In genomic region chr20:19735446-19735845, GRCh38 we compare ENCODE assay signal across 8 cellular contexts. TPM values are rescaled to one million over a fixed set of nuclear protein-coding genes. Genes with fewer than 3 reads are reported as not detected.
DNase-seq lines count a peak whose midpoint lies in the region; ATAC-seq and TF ChIP-seq lines count a peak whose summit lies in the region.

No MANE protein-coding gene starts in this region.

- H3K27me3 ChIP-seq in mammary epithelial cell (ENCODE audit: insufficient read depth, low read length) (no peaks in the 10 kb centered on the region), kidney epithelial cell (ENCODE audit: control insufficient read depth, insufficient read depth, low read length) (no peaks in the 10 kb centered on the region), stomach (no peaks in the 10 kb centered on the region)

- BruUV-seq in mammary epithelial cell (replicated peaks; lab: Mats Ljungman, UMichigan) = no TSS peak

- TF ChIP-seq EP300 in stomach (IDR thresholded peaks at IDR 0.05) = no peak

- H3K4me1 ChIP-seq in mammary epithelial cell (ENCODE audit: insufficient read depth, low read length) = peaks cover 26% of the 10 kb centered on the region
- peaks cover 7 to 35% (median 20%) of the 10 kb centered on the region in 4 donors for H3K4me1 ChIP-seq in stomach

- H3K36me3 ChIP-seq in mammary epithelial cell (ENCODE audit: insufficient read depth, low read length) (no peaks in the 10 kb centered on the region), kidney epithelial cell (ENCODE audit: control insufficient read depth, insufficient read depth, low read length) (no peaks in the 10 kb centered on the region), stomach (no peaks in the 10 kb centered on the region)

- no peaks in the 10 kb centered on the region for H3K79me2 ChIP-seq in mammary epithelial cell (ENCODE audit: insufficient read depth, low read length)

- peak overlapping the region; percentile 73 for H3K9ac ChIP-seq in mammary epithelial cell (ENCODE audit: insufficient read depth, low read length)

- WGBS in mammary epithelial cell (ENCODE audit: low coverage, missing lambda C conversion rate) = 2% methylated on average over 6 of the region's 6 CpGs
- 3 to 33% (median 8%) methylated on average over 6 of the region's 6 CpGs for WGBS in stomach, 5 donors

- H3K4me2 ChIP-seq in mammary epithelial cell (ENCODE audit: insufficient read depth, low read depth, low read length) = peak overlapping the region; percentile 6

- no peaks in the 10 kb centered on the region for H3K9me3 ChIP-seq in mammary epithelial cell (replicated peaks; ENCODE audit: insufficient read depth, low read length)
- no peaks in the 10 kb centered on the region for H3K9me3 ChIP-seq in stomach

- CTCF ChIA-PET in mammary epithelial cell (lab: Charles Lee; ENCODE audit: low non-redundant PET) = interaction anchor here (0.6 kb wide), 1 partner anchor 80 kb away, joined by 3 read pairs; no protein-coding TSS in a partner anchor

- H3K4me3 ChIP-seq in mammary epithelial cell (replicated peaks in 1 of 3; ENCODE audit: insufficient read depth in 1 of 3, low read depth in 2 of 3, low read length in 3 of 3) (no peak overlapping the region), kidney epithelial cell (ENCODE audit: low read depth, low read length) (no peak overlapping the region), stomach (no peak overlapping the region)

- no peaks in the 10 kb centered on the region for H4K20me1 ChIP-seq in mammary epithelial cell (ENCODE audit: insufficient read depth, low read length)

- no peak for ATAC-seq in HG03159 (IDR thresholded peaks at IDR 0.05; ENCODE audit: unreplicated experiment)

- H3K27ac ChIP-seq in mammary epithelial cell (ENCODE audit: insufficient read depth, low read depth, low read length) (peak overlapping the region; percentile 90), stomach (peak overlapping the region; percentile 54 to 86 (median 71))

- in situ Hi-C loops in mammary epithelial cell (cut with MboI; ENCODE audit: low sequenced_read_pairs in 2 of 2) = no loop called here

- no peak for TF ChIP-seq CTCF in mammary epithelial cell (conservative IDR thresholded peaks at IDR 0.05 in 1 of 2, IDR thresholded peaks at IDR 0.05 in 1 of 2; ENCODE audit: extremely low read depth in 1 of 2, insufficient read depth in 1 of 2, low read depth in 1 of 2, low read length in 2 of 2)
- TF ChIP-seq CTCF in kidney epithelial cell (IDR thresholded peaks at IDR 0.05; ENCODE audit: insufficient read depth, low read length, poor library complexity, severe bottlenecking) = no peak
- TF ChIP-seq CTCF in stomach (IDR thresholded peaks at IDR 0.05) = no peak

- TF ChIP-seq POLR2A in stomach (IDR thresholded peaks at IDR 0.05) = no peak

- intact Hi-C loops in mammary epithelial cell (cut with micrococcal nuclease) = loop anchor here (2.0 kb wide), 1 partner anchor 43 kb away; no protein-coding TSS in a partner anchor
- intact Hi-C loops in stomach (cut with DNase I; ENCODE audit: low total_unique reads) = no loop called here

- H2AFZ ChIP-seq in mammary epithelial cell (ENCODE audit: low read depth, low read length) = peak overlapping the region; percentile 70

- dilution Hi-C loops in mammary epithelial cell (cut with HindIII; ENCODE audit: low sequenced_read_pairs) = no loop called here

- DNase-seq in SIG-M5 treated with dmso at 0.1 percent for 504 hours (lab: John Stamatoyannopoulos, UW; ENCODE audit: unreplicated experiment) = peak; percentile 83
- DNase-seq in SIG-M5 (lab: John Stamatoyannopoulos, UW) = no peak
- peak; percentile 99 for DNase-seq in NCI-H2171 treated with DMSO at 0.1 percent for 48 hours (lab: John Stamatoyannopoulos, UW)
- peak; percentile 95 for DNase-seq in mammary epithelial cell
- peak; percentile 75 for DNase-seq in kidney epithelial cell (ENCODE audit: low read depth)
- peak; percentile 73 for DNase-seq in stomach
- DNase-seq in COR-L47 (lab: John Stamatoyannopoulos, UW) = no peak

RNA-seq across cellular contexts. Expression of gene RIN2, which starts 22.6 kb away (rescaled TPM):
- 10 to 100 TPM; 42.2 to 45.2 TPM for total RNA-seq in mammary epithelial cell
- 29.1 TPM for polyA plus RNA-seq in mammary epithelial cell
- polyA minus RNA-seq in mammary epithelial cell = 93.5 TPM
- 30.6 and 34.1 TPM in 2 replicates for total RNA-seq in kidney epithelial cell
- total RNA-seq in stomach = 10 to 100 TPM in 4 of 5 donors, 1 to 10 TPM in 1; 9.9 to 82.7 (median 55.4) TPM
- polyA plus RNA-seq in stomach = 10 to 100 TPM; 11.1 to 19.4 (median 19.4) TPM

Comparison
In these comparisons a context has a peak if more than half of its experiments do, and no peak if none do; other contexts are left out.
1. DNase-seq: peak in SIG-M5 treated with dmso at 0.1 percent for 504 hours (single experiment), NCI-H2171 treated with DMSO at 0.1 percent for 48 hours (single experiment), mammary epithelial cell (single experiment), kidney epithelial cell (single experiment) and stomach (single experiment); none in SIG-M5 (single experiment) and COR-L47 (single experiment).